In the genomic region with DNA sequence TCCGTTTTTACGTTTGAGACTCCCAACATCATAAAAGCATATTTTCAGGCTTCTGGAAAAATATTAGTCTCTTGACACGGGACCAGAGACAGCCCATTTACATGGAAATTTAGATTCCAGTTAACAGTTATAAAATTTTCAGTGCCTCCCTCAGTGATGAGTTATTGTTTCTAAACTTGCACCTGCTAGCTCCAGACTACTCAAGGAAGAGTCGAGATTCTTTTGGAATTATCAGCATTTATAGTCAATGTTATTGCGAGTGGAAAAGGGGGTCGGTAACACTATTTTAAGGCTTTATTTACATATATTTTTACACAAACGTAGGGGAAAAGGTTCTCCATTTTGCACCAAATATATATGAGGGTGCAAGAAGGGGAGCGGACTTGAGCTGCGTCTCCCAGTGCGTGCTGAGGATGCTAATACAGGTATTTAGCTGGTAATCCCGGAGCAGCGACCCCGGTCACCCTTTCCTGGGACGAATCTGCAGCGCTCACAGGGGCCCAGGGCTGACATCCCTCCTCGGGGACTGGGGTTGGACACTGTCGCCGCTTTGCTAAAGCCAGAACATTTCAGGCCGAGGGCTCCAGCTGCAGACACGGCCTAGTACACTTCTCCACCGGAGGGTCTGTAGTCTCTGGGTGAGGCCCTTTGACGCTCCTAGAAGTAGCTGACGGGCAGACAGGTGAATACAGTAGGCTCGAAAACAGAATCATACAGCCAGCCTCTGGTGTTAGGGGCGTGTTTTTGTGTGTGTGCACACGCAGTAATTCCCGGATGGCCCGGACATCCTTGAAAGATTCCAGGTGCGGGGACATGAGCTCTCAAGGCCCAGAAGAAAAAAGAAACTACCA, we compare ENCODE assay signal across 1 cellular context.
TF ChIP-seq lines count a peak whose summit lies in the region.

No MANE protein-coding gene starts in this region.

TF ChIP-seq in HCT116, 20 proteins besides CTCF, POLR2A, EP300 and RAD21 (continued from another document):
- no peak for TF ChIP-seq ZNF274 (IDR thresholded peaks at IDR 0.05; ENCODE audit: low read depth, low read length)
- TF ChIP-seq SRF (IDR thresholded peaks at IDR 0.05; ENCODE audit: low read depth), result no peak
- TF ChIP-seq, protein P1, sequence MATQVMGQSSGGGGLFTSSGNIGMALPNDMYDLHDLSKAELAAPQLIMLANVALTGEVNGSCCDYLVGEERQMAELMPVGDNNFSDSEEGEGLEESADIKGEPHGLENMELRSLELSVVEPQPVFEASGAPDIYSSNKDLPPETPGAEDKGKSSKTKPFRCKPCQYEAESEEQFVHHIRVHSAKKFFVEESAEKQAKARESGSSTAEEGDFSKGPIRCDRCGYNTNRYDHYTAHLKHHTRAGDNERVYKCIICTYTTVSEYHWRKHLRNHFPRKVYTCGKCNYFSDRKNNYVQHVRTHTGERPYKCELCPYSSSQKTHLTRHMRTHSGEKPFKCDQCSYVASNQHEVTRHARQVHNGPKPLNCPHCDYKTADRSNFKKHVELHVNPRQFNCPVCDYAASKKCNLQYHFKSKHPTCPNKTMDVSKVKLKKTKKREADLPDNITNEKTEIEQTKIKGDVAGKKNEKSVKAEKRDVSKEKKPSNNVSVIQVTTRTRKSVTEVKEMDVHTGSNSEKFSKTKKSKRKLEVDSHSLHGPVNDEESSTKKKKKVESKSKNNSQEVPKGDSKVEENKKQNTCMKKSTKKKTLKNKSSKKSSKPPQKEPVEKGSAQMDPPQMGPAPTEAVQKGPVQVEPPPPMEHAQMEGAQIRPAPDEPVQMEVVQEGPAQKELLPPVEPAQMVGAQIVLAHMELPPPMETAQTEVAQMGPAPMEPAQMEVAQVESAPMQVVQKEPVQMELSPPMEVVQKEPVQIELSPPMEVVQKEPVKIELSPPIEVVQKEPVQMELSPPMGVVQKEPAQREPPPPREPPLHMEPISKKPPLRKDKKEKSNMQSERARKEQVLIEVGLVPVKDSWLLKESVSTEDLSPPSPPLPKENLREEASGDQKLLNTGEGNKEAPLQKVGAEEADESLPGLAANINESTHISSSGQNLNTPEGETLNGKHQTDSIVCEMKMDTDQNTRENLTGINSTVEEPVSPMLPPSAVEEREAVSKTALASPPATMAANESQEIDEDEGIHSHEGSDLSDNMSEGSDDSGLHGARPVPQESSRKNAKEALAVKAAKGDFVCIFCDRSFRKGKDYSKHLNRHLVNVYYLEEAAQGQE (IDR thresholded peaks at IDR 0.05; ENCODE audit: low read depth), result no peak
- no peak for TF ChIP-seq FOSL1 (IDR thresholded peaks at IDR 0.05; ENCODE audit: low read depth)
- no peak for TF ChIP-seq SP1 (IDR thresholded peaks at IDR 0.05; ENCODE audit: low read depth)
- no peak for TF ChIP-seq POLR2AphosphoS5 (IDR thresholded peaks at IDR 0.05; ENCODE audit: low read depth, low read length)
- TF ChIP-seq EZH2 (IDR thresholded peaks at IDR 0.05), result no peak
- TF ChIP-seq, protein P2, sequence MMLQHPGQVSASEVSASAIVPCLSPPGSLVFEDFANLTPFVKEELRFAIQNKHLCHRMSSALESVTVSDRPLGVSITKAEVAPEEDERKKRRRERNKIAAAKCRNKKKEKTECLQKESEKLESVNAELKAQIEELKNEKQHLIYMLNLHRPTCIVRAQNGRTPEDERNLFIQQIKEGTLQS (IDR thresholded peaks at IDR 0.05), result no peak
- TF ChIP-seq EZH2phosphoT487 (IDR thresholded peaks at IDR 0.05; ENCODE audit: borderline replicate concordance), result no peak
- TF ChIP-seq, protein P3, sequence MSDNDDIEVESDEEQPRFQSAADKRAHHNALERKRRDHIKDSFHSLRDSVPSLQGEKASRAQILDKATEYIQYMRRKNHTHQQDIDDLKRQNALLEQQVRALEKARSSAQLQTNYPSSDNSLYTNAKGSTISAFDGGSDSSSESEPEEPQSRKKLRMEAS (IDR thresholded peaks at IDR 0.05), result no peak
- TF ChIP-seq, protein P4, sequence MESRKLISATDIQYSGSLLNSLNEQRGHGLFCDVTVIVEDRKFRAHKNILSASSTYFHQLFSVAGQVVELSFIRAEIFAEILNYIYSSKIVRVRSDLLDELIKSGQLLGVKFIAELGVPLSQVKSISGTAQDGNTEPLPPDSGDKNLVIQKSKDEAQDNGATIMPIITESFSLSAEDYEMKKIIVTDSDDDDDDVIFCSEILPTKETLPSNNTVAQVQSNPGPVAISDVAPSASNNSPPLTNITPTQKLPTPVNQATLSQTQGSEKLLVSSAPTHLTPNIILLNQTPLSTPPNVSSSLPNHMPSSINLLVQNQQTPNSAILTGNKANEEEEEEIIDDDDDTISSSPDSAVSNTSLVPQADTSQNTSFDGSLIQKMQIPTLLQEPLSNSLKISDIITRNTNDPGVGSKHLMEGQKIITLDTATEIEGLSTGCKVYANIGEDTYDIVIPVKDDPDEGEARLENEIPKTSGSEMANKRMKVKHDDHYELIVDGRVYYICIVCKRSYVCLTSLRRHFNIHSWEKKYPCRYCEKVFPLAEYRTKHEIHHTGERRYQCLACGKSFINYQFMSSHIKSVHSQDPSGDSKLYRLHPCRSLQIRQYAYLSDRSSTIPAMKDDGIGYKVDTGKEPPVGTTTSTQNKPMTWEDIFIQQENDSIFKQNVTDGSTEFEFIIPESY (IDR thresholded peaks at IDR 0.05; ENCODE audit: extremely low read depth, insufficient replicate concordance, low read length), result no peak
TF ChIP-seq in HCT116: peak in this region for 0.
